ENCODE assay signal across 8 cellular contexts in genomic region chr7:24825931-24826661, GRCh38.
DNase-seq lines count a peak whose midpoint lies in the region; ATAC-seq, FAIRE-seq and TF ChIP-seq lines count a peak whose summit lies in the region.

No MANE protein-coding gene starts in this region.

- no peak for TF ChIP-seq CTCF in RWPE2 (IDR thresholded peaks at IDR 0.05; ENCODE audit: poor library complexity, severe bottlenecking)
- TF ChIP-seq CTCF in D721Med (IDR thresholded peaks at IDR 0.05; ENCODE audit: insufficient read depth, missing control alignments): no peak
- TF ChIP-seq CTCF in GM13977 (IDR thresholded peaks at IDR 0.05; ENCODE audit: extremely low read depth, insufficient read depth, missing control alignments): no peak

- no peaks in the 10 kb centered on the region for H3K79me1 ChIP-seq in trophoblast cell (ENCODE audit: low read length)

- H3K79me2 ChIP-seq in trophoblast cell (ENCODE audit: control insufficient read depth, insufficient read depth, low read length, poor library complexity): no peaks in the 10 kb centered on the region

- in situ Hi-C loops in GM13977 (cut with MboI; ENCODE audit: low pct_unique_long_range_greater_than_20kb, low sequenced_read_pairs, unreplicated experiment): no loop called here

- no peak overlapping the region for H3K4me2 ChIP-seq in trophoblast cell (ENCODE audit: low read length)

- H2BK5ac ChIP-seq in trophoblast cell (ENCODE audit: low read depth, low read length, poor library complexity): no peak overlapping the region

- H3K27ac ChIP-seq in RWPE2 (ENCODE audit: poor library complexity, severe bottlenecking) (peak overlapping the region; percentile 97), epithelial cell of prostate (peak overlapping the region; percentile 98), trophoblast cell (ENCODE audit: low read depth, low read length) (no peak overlapping the region)

- H2AFZ ChIP-seq in trophoblast cell (ENCODE audit: insufficient read depth, low read length, poor library complexity): no peak overlapping the region

- peak overlapping the region; percentile 5 for H4K12ac ChIP-seq in trophoblast cell (ENCODE audit: low read depth, low read length)

- H2AK5ac ChIP-seq in trophoblast cell (ENCODE audit: low read length): no peak overlapping the region

- no peak for TF ChIP-seq POLR2A in H54 (IDR thresholded peaks at IDR 0.05; ENCODE audit: low read depth, low read length)

- H3K14ac ChIP-seq in trophoblast cell (ENCODE audit: low read length): no peak overlapping the region

- ATAC-seq in RWPE2 (ENCODE audit: low read depth): peak; percentile 83

- H3K18ac ChIP-seq in trophoblast cell (ENCODE audit: low read length): peak overlapping the region; percentile 8

- H3K9me3 ChIP-seq in RWPE2 (ENCODE audit: severe bottlenecking): no peaks in the 10 kb centered on the region
- no peaks in the 10 kb centered on the region for H3K9me3 ChIP-seq in trophoblast cell (ENCODE audit: insufficient read depth, low read depth, low read length)

- H3K27me3 ChIP-seq in RWPE2 (ENCODE audit: insufficient read depth, poor library complexity, severe bottlenecking): no peaks in the 10 kb centered on the region
- no peaks in the 10 kb centered on the region for H3K27me3 ChIP-seq in trophoblast cell (ENCODE audit: insufficient read depth, low read length)

- WGBS in trophoblast cell (ENCODE audit: extremely low coverage, insufficient coverage, insufficient read length): no CpG with 5 or more reads among the region's 6 CpGs

- H3K4me1 ChIP-seq in RWPE2 (ENCODE audit: insufficient read depth, poor library complexity, severe bottlenecking) (peaks cover 63% of the 10 kb centered on the region), trophoblast cell (ENCODE audit: control insufficient read depth in 1 of 2, insufficient read depth in 2 of 2, low read length in 2 of 2) (peaks cover 7% of the 10 kb centered on the region in 2 experiments)

- H4K8ac ChIP-seq in trophoblast cell (ENCODE audit: low read depth, low read length): no peak overlapping the region

- DNase-seq in H54 (ENCODE audit: insufficient read length, low spot score): peak; percentile 82
- peak; percentile 83 for DNase-seq in RWPE2 (ENCODE audit: low spot score)
- DNase-seq in epithelial cell of prostate (ENCODE audit: low read depth, low spot score): peak; percentile 85
- DNase-seq in trophoblast cell: peak; percentile 36 to 66
- DNase-seq in mesenteric fat pad (ENCODE audit: low spot score): no peak
- no peak for DNase-seq in D721Med (ENCODE audit: insufficient read length, low spot score)
- no peak for DNase-seq in activated gamma-delta T cell (lab: John Stamatoyannopoulos, UW)
- DNase-seq in GM13977 (ENCODE audit: low spot score): no peak

- H3K4ac ChIP-seq in trophoblast cell (ENCODE audit: low read depth, low read length): no peak overlapping the region

- no peak overlapping the region for H3K9ac ChIP-seq in trophoblast cell (ENCODE audit: low read length)

- no peak overlapping the region for H2BK120ac ChIP-seq in trophoblast cell (ENCODE audit: insufficient read depth, low read length, poor library complexity)

- no peak overlapping the region for H2BK12ac ChIP-seq in trophoblast cell (ENCODE audit: low read length)

- FAIRE-seq in H54 (lab: Jason Lieb, UNC) (peak; percentile 87), D721Med (lab: Jason Lieb, UNC) (no peak)

- no peak overlapping the region for H3K23ac ChIP-seq in trophoblast cell (ENCODE audit: low read length)

- H3K36me3 ChIP-seq in RWPE2 (ENCODE audit: low read depth) (peaks cover 32% of the 10 kb centered on the region), trophoblast cell (ENCODE audit: control insufficient read depth in 1 of 2, insufficient read depth in 2 of 2, low read length in 2 of 2) (peaks cover 0 to 2% of the 10 kb centered on the region in 2 experiments)

- H3K4me3 ChIP-seq in RWPE2 (ENCODE audit: severe bottlenecking) (no peak overlapping the region), trophoblast cell (ENCODE audit: low read depth, low read length) (no peak overlapping the region)

- H4K91ac ChIP-seq in trophoblast cell (ENCODE audit: low read depth, low read length): peak overlapping the region; percentile 42

Comparison
In these comparisons a context has a peak if more than half of its experiments do, and no peak if none do; other contexts are left out.
1. DNase-seq: peak in H54 (single experiment), RWPE2 (single experiment), epithelial cell of prostate (single experiment) and trophoblast cell (2 of 2); none in mesenteric fat pad (single experiment), D721Med (single experiment), activated gamma-delta T cell (single experiment) and GM13977 (single experiment).